17 cellular contexts compared by ENCODE assay signal in the genomic region with DNA sequence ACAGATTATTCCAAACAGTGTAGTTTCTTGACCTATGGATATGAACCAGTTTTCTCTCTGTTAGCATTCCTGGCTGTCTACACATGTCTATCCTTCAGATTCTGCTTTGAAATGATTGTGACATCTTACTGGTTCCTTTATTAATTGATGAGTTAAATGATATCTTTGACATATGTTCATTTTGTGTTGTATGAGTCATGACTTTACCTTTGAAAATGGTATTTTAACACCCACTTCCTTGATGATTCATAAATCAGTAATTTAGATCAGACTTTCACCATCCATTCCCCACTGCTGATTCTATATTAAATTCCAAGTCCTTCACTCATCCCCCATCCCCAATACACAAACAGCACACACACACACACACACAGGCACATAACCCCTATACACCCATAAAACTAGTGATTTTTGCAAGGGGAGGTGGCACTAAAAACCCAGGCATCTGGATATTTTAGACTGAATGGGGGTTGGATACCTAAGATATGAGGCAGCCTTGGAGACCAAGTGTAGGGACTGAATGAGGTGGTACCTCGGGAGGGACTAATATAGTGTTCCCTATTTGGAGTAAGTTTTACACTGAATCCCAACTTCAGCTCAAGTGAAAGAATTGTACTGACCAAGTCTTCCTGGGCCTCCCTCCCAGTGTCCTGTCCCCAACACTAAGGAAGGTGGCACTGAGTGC. TPM values are rescaled to one million over a fixed set of nuclear protein-coding genes. Genes with fewer than 3 reads are reported as not detected.
DNase-seq lines count a peak whose midpoint lies in the region; ATAC-seq and TF ChIP-seq lines count a peak whose summit lies in the region.
"Had no signal": no experiment of that assay in that cellular context is flagged by ENCODE, and none has a peak within 500 bp of the region (broad histone marks: within the 10 kb centered on the region; RNA-seq: fewer than 3 reads in every experiment).

No MANE protein-coding gene starts in this region.

- TF ChIP-seq EP300 in Ishikawa (IDR thresholded peaks at IDR 0.05; ENCODE audit: borderline replicate concordance) = no peak

- H3K4me1 ChIP-seq in trophoblast cell (ENCODE audit: control insufficient read depth in 1 of 2, insufficient read depth in 2 of 2, low read length in 2 of 2) = peaks cover 0 to 4% of the 10 kb centered on the region in 2 experiments

- TF ChIP-seq RAD21 in Ishikawa (IDR thresholded peaks at IDR 0.05; ENCODE audit: low read depth) = no peak

- H2AK5ac ChIP-seq in trophoblast cell (ENCODE audit: low read length) = no peak overlapping the region

- no peak overlapping the region for H3K4ac ChIP-seq in trophoblast cell (ENCODE audit: low read depth, low read length)

- no peak overlapping the region for H2BK12ac ChIP-seq in trophoblast cell (ENCODE audit: low read length)

- WGBS in trophoblast cell (ENCODE audit: extremely low coverage, insufficient coverage, insufficient read length) = no CpG with 5 or more reads among the region's 1 CpG

- peak overlapping the region; percentile 25 for H4K91ac ChIP-seq in trophoblast cell (ENCODE audit: low read depth, low read length)

- no peak overlapping the region for H2BK120ac ChIP-seq in trophoblast cell (ENCODE audit: insufficient read depth, low read length, poor library complexity)

- H3K79me2 ChIP-seq in trophoblast cell (ENCODE audit: control insufficient read depth, insufficient read depth, low read length, poor library complexity) = no peaks in the 10 kb centered on the region

- no peak overlapping the region for H4K8ac ChIP-seq in trophoblast cell (ENCODE audit: low read depth, low read length)

- H3K4me3 ChIP-seq in trophoblast cell (ENCODE audit: low read depth, low read length) = no peak overlapping the region

- H3K27me3 ChIP-seq in trophoblast cell (ENCODE audit: insufficient read depth, low read length) = no peaks in the 10 kb centered on the region

- no peak overlapping the region for H3K23ac ChIP-seq in trophoblast cell (ENCODE audit: low read length)

- no peak overlapping the region for H2AFZ ChIP-seq in trophoblast cell (ENCODE audit: insufficient read depth, low read length, poor library complexity)

- no peak overlapping the region for H3K14ac ChIP-seq in trophoblast cell (ENCODE audit: low read length)

- no peak overlapping the region for H2BK5ac ChIP-seq in trophoblast cell (ENCODE audit: low read depth, low read length, poor library complexity)

- H3K9me3 ChIP-seq in trophoblast cell (ENCODE audit: insufficient read depth, low read depth, low read length) = peaks cover 2% of the 10 kb centered on the region

- H3K36me3 ChIP-seq in trophoblast cell (ENCODE audit: control insufficient read depth in 1 of 2, insufficient read depth in 2 of 2, low read length in 2 of 2) = no peaks in the 10 kb centered on the region

- H3K4me2 ChIP-seq in trophoblast cell (ENCODE audit: low read length) = no peak overlapping the region

- DNase-seq in Daoy (ENCODE audit: low read depth) = peak; percentile 41
- DNase-seq in astrocyte of the hippocampus (ENCODE audit: low read depth, low spot score) = peak; percentile 37
- DNase-seq in trophoblast cell = peak in 1 of 2 donors; percentile 66
- DNase-seq in NCI-H1092 (lab: John Stamatoyannopoulos, UW) = no peak
- DNase-seq: amygdala; CD8-positive, alpha-beta T cell; effector CD8-positive, alpha-beta T cell; GOT3; NCI-H1105; NCI-H446; nephron progenitor cell; T-helper 9 cell had no signal

- H4K12ac ChIP-seq in trophoblast cell (ENCODE audit: low read depth, low read length) = no peak overlapping the region

- H3K18ac ChIP-seq in trophoblast cell (ENCODE audit: low read length) = no peak overlapping the region

- no peak overlapping the region for H3K9ac ChIP-seq in trophoblast cell (ENCODE audit: low read length)

- ATAC-seq in GM18861 (IDR thresholded peaks at IDR 0.05; ENCODE audit: unreplicated experiment) (no peak), GM18520 (IDR thresholded peaks at IDR 0.05; ENCODE audit: unreplicated experiment) (no peak), GM21619 (IDR thresholded peaks at IDR 0.05; ENCODE audit: unreplicated experiment) (no peak)
- ATAC-seq: CD8-positive, alpha-beta T cell had no signal

- H3K27ac ChIP-seq in trophoblast cell (ENCODE audit: low read depth, low read length) = no peak overlapping the region

- no peaks in the 10 kb centered on the region for H3K79me1 ChIP-seq in trophoblast cell (ENCODE audit: low read length)

TF ChIP-seq in Ishikawa, 13 proteins besides CTCF, POLR2A, EP300 and RAD21:
- TF ChIP-seq TAF1 (IDR thresholded peaks at IDR 0.05; ENCODE audit: low read depth) (no peak), TEAD4 (IDR thresholded peaks at IDR 0.05) (peak; percentile 5; the same call in 1 of the 2 replicates)

RNA-seq across cellular contexts. Expression of gene CCK, which starts 9.7 kb away (rescaled TPM):
- total RNA-seq in Daoy (2014; rRNA removed; shearing (Covaris generic)) = 0.42 and 6.2 TPM in 2 replicates
- 0.07 TPM in 1 of 2 replicates, not detected in the other for polyA plus RNA-seq in trophoblast cell (2013)
- total RNA-seq: CD8-positive, alpha-beta T cell had no signal
- polyA plus RNA-seq: liver had no signal
